In genomic region chr6:126170875-126171489, GRCh38 we compare ENCODE assay signal across 8 cellular contexts.
DNase-seq lines count a peak whose midpoint lies in the region; ATAC-seq, FAIRE-seq and TF ChIP-seq lines count a peak whose summit lies in the region.

No MANE protein-coding gene starts in this region.

- no peaks in the 10 kb centered on the region for H3K36me3 ChIP-seq in uterus

- TF ChIP-seq POLR2A in uterus (IDR thresholded peaks at IDR 0.05) = no peak

- intact Hi-C loops in uterus (cut with DNase I; ENCODE audit: low total_unique reads) = no loop called here

- no peaks in the 10 kb centered on the region for H3K27me3 ChIP-seq in uterus

- H3K9me3 ChIP-seq in uterus = no peaks in the 10 kb centered on the region

- ATAC-seq in GM19372 (IDR thresholded peaks at IDR 0.05; ENCODE audit: low read depth, unreplicated experiment) = peak; percentile 78
- ATAC-seq in HG03159 (IDR thresholded peaks at IDR 0.05; ENCODE audit: unreplicated experiment) = peak; percentile 97

- DNase-seq in NCI-H2196 (lab: John Stamatoyannopoulos, UW; ENCODE audit: unreplicated experiment) (peak; percentile 16), NCI-H2196 treated with DMSO at 0.1 percent for 48 hours (lab: John Stamatoyannopoulos, UW; ENCODE audit: unreplicated experiment) (no peak), RPMI7951 (ENCODE audit: low read depth) (peak; percentile 37), fibroblast of the conjunctiva (ENCODE audit: low read depth) (peak; percentile 9), uterus (no peak), RCC 7860 (ENCODE audit: low spot score) (no peak)

- no peak for FAIRE-seq in RCC 7860 (lab: Jason Lieb, UNC)

- H3K27ac ChIP-seq in uterus = no peak overlapping the region

- H3K4me1 ChIP-seq in uterus = no peaks in the 10 kb centered on the region

- no peak overlapping the region for H3K4me3 ChIP-seq in uterus

- TF ChIP-seq CTCF in uterus (IDR thresholded peaks at IDR 0.05) = no peak

Comparison
In these comparisons a context has a peak if more than half of its experiments do, and no peak if none do; other contexts are left out.
1. DNase-seq: peak in NCI-H2196 (single experiment), RPMI7951 (single experiment) and fibroblast of the conjunctiva (single experiment); none in NCI-H2196 treated with DMSO at 0.1 percent for 48 hours (single experiment), uterus (0 of 2) and RCC 7860 (single experiment).